8 cellular contexts compared by ENCODE assay signal in the genomic region with DNA sequence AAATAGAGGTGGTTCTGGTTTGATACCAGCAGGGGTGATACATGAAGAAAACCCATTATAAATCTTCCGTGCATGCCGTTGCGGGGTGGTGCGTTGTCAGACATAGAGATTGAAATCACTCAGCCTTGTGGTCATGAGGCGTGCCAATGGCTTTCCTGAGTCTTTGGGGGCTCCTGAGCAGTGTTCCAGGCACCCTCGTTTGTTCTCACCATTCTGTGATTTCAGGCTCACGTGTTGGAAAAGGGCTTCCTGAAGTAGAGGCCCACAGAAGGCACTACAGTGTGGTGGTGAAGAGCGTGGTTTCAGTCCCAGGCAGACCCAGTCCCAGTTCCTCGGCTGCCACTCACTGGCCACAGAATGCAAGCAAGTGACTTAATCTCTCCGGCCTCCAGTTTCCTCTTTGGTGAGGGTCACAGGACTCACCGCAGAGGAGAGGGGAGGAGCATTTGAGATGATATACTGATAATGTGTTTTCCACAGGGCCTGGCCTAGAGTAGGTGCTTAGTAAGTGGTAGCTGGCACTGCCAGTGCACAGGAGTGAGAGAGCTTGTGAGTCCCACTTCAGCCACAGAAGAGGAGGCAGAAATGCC. TPM values are rescaled to one million over a fixed set of nuclear protein-coding genes. Genes with fewer than 3 reads are reported as not detected.
DNase-seq lines count a peak whose midpoint lies in the region; ATAC-seq and TF ChIP-seq lines count a peak whose summit lies in the region.

No MANE protein-coding gene starts in this region.

- H3K9me3 Mint-ChIP-seq in CD4-positive, CD25-positive, alpha-beta regulatory T cell = no peaks in the 10 kb centered on the region

- peaks cover 12 to 19% (median 14%) of the 10 kb centered on the region in 4 donors for H3K4me1 Mint-ChIP-seq in CD4-positive, CD25-positive, alpha-beta regulatory T cell

- H3K27ac ChIP-seq in CD4-positive, CD25-positive, alpha-beta regulatory T cell (ENCODE audit: insufficient read depth, low read length, poor library complexity, severe bottlenecking) = no peak overlapping the region
- no peak overlapping the region for H3K27ac ChIP-seq in testis

- no peak for TF ChIP-seq CTCF in testis (IDR thresholded peaks at IDR 0.05)

- no peak for TF ChIP-seq POLR2A in testis (IDR thresholded peaks at IDR 0.05)

- H3K27me3 Mint-ChIP-seq in CD4-positive, CD25-positive, alpha-beta regulatory T cell = peaks cover 13% of the 10 kb centered on the region

- peak; percentile 25 to 80 (median 49) for DNase-seq in CD4-positive, CD25-positive, alpha-beta regulatory T cell
- peak; percentile 50 for DNase-seq in T-helper 22 cell (ENCODE audit: low read depth)
- DNase-seq in T47D (ENCODE audit: low read depth in 1 of 2, low spot score in 1 of 2) = peak; percentile 35 to 69
- peak; percentile 68 to 80 for DNase-seq in lung microvascular endothelial cell (ENCODE audit: low read depth in 2 of 2)
- DNase-seq in testis = peak; percentile 62
- no peak for DNase-seq in H7

- peak overlapping the region; percentile 84 to 94 (median 88) for H3K27ac Mint-ChIP-seq in CD4-positive, CD25-positive, alpha-beta regulatory T cell

- in situ Hi-C loops in T47D (cut with HindIII; ENCODE audit: low pct_unique_long_range_greater_than_20kb, low sequenced_read_pairs) = no loop called here

- no peaks in the 10 kb centered on the region for H3K9me3 ChIP-seq in CD4-positive, CD25-positive, alpha-beta regulatory T cell (ENCODE audit: control insufficient read depth in 2 of 2, low read length in 2 of 2)
- H3K9me3 ChIP-seq in testis = no peaks in the 10 kb centered on the region

- intact Hi-C loops in testis (cut with DNase I; ENCODE audit: low total_unique reads) = loop anchor here (10.0 kb wide), 1 partner anchor 198 kb away; a partner anchor contains a TSS

- peak overlapping the region; percentile 13 for H3K4me3 ChIP-seq in CD4-positive, CD25-positive, alpha-beta regulatory T cell (ENCODE audit: low read depth, low read length)
- H3K4me3 ChIP-seq in testis (no peak overlapping the region), H7 (ENCODE audit: insufficient read depth, low read depth, low read length) (no peak overlapping the region)

- no peaks in the 10 kb centered on the region for H3K36me3 ChIP-seq in CD4-positive, CD25-positive, alpha-beta regulatory T cell (ENCODE audit: control insufficient read depth, insufficient read depth, low read length)
- H3K36me3 ChIP-seq in testis (ENCODE audit: low read depth, missing control alignments) (no peaks in the 10 kb centered on the region), H7 (replicated peaks; ENCODE audit: control insufficient read depth, insufficient read depth, low read length) (no peaks in the 10 kb centered on the region)

- 81 to 90% methylated on average over 11 of the region's 11 CpGs for WGBS in testis, 2 donors

- H3K4me3 Mint-ChIP-seq in CD4-positive, CD25-positive, alpha-beta regulatory T cell = peak overlapping the region; percentile 1 to 61 (median 22)

- no peaks in the 10 kb centered on the region for H3K36me3 Mint-ChIP-seq in CD4-positive, CD25-positive, alpha-beta regulatory T cell

- peaks cover 2% of the 10 kb centered on the region for H3K27me3 ChIP-seq in CD4-positive, CD25-positive, alpha-beta regulatory T cell (ENCODE audit: control insufficient read depth, insufficient read depth, low read length)
- H3K27me3 ChIP-seq in testis = no peaks in the 10 kb centered on the region
- H3K27me3 ChIP-seq in H7 (ENCODE audit: control insufficient read depth, insufficient read depth, low read length) = no peaks in the 10 kb centered on the region

- ATAC-seq in CD4-positive, CD25-positive, alpha-beta regulatory T cell (ENCODE audit: low read depth in 2 of 2) = peak; percentile 67 to 75
- ATAC-seq in GM19468 (IDR thresholded peaks at IDR 0.05; ENCODE audit: extremely low read depth, unreplicated experiment) = peak; percentile 71
- peak; percentile 70 for ATAC-seq in HG03521 (IDR thresholded peaks at IDR 0.05; ENCODE audit: unreplicated experiment)

- H3K4me1 ChIP-seq in CD4-positive, CD25-positive, alpha-beta regulatory T cell (ENCODE audit: control insufficient read depth, insufficient read depth, low read length, poor library complexity, severe bottlenecking) = peaks cover 13% of the 10 kb centered on the region
- H3K4me1 ChIP-seq in testis = no peaks in the 10 kb centered on the region

RNA-seq across cellular contexts. Expression of a gene that starts 20.5 kb away (rescaled TPM):
- total RNA-seq in CD4-positive, CD25-positive, alpha-beta regulatory T cell = 82.9 TPM
- polyA plus RNA-seq in CD4-positive, CD25-positive, alpha-beta regulatory T cell = 100 to 1,000 TPM; 319 to 399 (median 348) TPM
- total RNA-seq in lung microvascular endothelial cell (31.6 and 38.7 TPM in 2 replicates), testis (1 to 10 TPM; 4.5 to 5.4 TPM)
- 15.0 TPM for polyA plus RNA-seq in testis (ENCODE audit: insufficient read depth, low read depth, low replicate concordance)
- total RNA-seq in H7 (2014; rRNA removed; shearing (Covaris generic)) = 25.0 and 41.6 TPM in 2 replicates
